In the genomic region with DNA sequence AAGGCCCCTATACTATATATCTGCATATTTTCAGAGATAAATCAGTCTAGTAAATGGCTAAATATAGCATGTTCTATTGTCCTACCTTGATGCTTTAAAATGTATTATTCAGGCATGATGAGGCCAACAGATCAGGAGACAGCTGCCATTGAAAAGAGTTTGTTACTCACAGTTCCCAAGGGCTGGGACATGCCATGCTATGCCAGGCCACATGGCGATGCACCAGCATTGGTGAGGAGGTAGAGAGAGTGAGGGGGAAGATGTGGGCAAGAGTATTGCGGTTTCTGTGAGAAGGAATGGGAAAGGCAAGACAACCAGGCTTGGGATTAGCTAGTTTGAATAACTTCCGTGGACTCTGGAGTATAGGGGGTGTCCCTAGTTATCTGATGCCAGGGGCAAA, we compare ENCODE assay signal across 21 cellular contexts.
DNase-seq lines count a peak whose midpoint lies in the region; ATAC-seq and TF ChIP-seq lines count a peak whose summit lies in the region.
"Had no signal": no experiment of that assay in that cellular context is flagged by ENCODE, and none has a peak within 500 bp of the region (broad histone marks: within the 10 kb centered on the region; RNA-seq: fewer than 3 reads in every experiment).

No MANE protein-coding gene starts in this region.

- H3F3A ChIP-seq in smooth muscle cell (ENCODE audit: low read depth) = peaks cover 6% of the 10 kb centered on the region

- no peak overlapping the region for H2AFZ ChIP-seq in smooth muscle cell (ENCODE audit: low read depth)
- H2AFZ ChIP-seq: GM23248 had no signal

- H3K36me3 Mint-ChIP-seq in endothelial cell (ENCODE audit: low read depth, unreplicated experiment) (peaks cover 38% of the 10 kb centered on the region), nephron progenitor cell (ENCODE audit: low read depth) (peaks cover 6% of the 10 kb centered on the region)
- no peaks in the 10 kb centered on the region for H3K36me3 Mint-ChIP-seq in stimulated activated effector memory CD8-positive, alpha-beta T cell treated with anti-CD3 and anti-CD28 coated beads, Interleukin-12 subunit alpha, Interleukin-12 subunit beta, amount 100 ng/mL, for 72 hours

- H3K4me1 Mint-ChIP-seq in endothelial cell (ENCODE audit: unreplicated experiment) = peaks cover 11% of the 10 kb centered on the region
- H3K4me1 Mint-ChIP-seq in nephron progenitor cell = peaks cover 6% of the 10 kb centered on the region
- H3K4me1 Mint-ChIP-seq in stimulated activated effector memory CD8-positive, alpha-beta T cell treated with anti-CD3 and anti-CD28 coated beads, Interleukin-12 subunit alpha, Interleukin-12 subunit beta, amount 100 ng/mL, for 72 hours = no peaks in the 10 kb centered on the region

- DNase-seq in endothelial cell (ENCODE audit: low spot score) = no peak
- DNase-seq in nephron progenitor cell = no peak
- no peak for DNase-seq in stimulated activated effector memory CD8-positive, alpha-beta T cell treated with anti-CD3 and anti-CD28 coated beads, Interleukin-12 subunit alpha, Interleukin-12 subunit beta, amount 100 ng/mL, for 72 hours (ENCODE audit: low spot score in 2 of 2)
- no peak for DNase-seq in smooth muscle cell (lab: John Stamatoyannopoulos, UW; ENCODE audit: unreplicated experiment)
- no peak for DNase-seq in DMS53 (lab: John Stamatoyannopoulos, UW)
- no peak for DNase-seq in activated CD4-positive, alpha-beta T cell treated with anti-CD3 and anti-CD28 coated beads for 1 hour
- DNase-seq: 8988T; ACHN; AML-193; BE2C; Calu3; CD4-positive, alpha-beta memory T cell; COR-L47; DND-41; GM23248; H9; HFFc6 had no signal

- H3K4me2 ChIP-seq in smooth muscle cell = no peak overlapping the region
- H3K4me2 ChIP-seq: A549; BLaER1 treated with 17β-estradiol and CSF1 and Interleukin-3, amounts not matched to agents 10 nM and 100 nM had no signal

- no peaks in the 10 kb centered on the region for H3K27me3 ChIP-seq in smooth muscle cell (ENCODE audit: low read depth)
- H3K27me3 ChIP-seq: BE2C; BLaER1 treated with 17β-estradiol and CSF1 and Interleukin-3, amounts not matched to agents 10 nM and 100 nM had no signal

- POLR2A ChIA-PET in HEK293 (lab: Yijun Ruan, JAX) = no interaction called here

- H3K4me1 ChIP-seq in HEK293 (ENCODE audit: control insufficient read depth, insufficient read depth, low read length) (peaks cover 13% of the 10 kb centered on the region), smooth muscle cell (ENCODE audit: low read depth) (no peaks in the 10 kb centered on the region)
- H3K4me1 ChIP-seq: A549 had no signal

- H3K9me3 Mint-ChIP-seq in endothelial cell (ENCODE audit: unreplicated experiment) = no peaks in the 10 kb centered on the region
- H3K9me3 Mint-ChIP-seq in nephron progenitor cell = peaks cover 21% of the 10 kb centered on the region
- no peaks in the 10 kb centered on the region for H3K9me3 Mint-ChIP-seq in stimulated activated effector memory CD8-positive, alpha-beta T cell treated with anti-CD3 and anti-CD28 coated beads, Interleukin-12 subunit alpha, Interleukin-12 subunit beta, amount 100 ng/mL, for 72 hours

- H3K4me3 Mint-ChIP-seq in endothelial cell (ENCODE audit: unreplicated experiment) = peak overlapping the region; percentile 33
- H3K4me3 Mint-ChIP-seq in nephron progenitor cell = no peak overlapping the region
- no peak overlapping the region for H3K4me3 Mint-ChIP-seq in stimulated activated effector memory CD8-positive, alpha-beta T cell treated with anti-CD3 and anti-CD28 coated beads, Interleukin-12 subunit alpha, Interleukin-12 subunit beta, amount 100 ng/mL, for 72 hours
- H3K4me3 Mint-ChIP-seq: CD4-positive, alpha-beta memory T cell; H9; HFFc6 had no signal

- H3K4me3 ChIP-seq in HEK293 (ENCODE audit: low read depth, low read length) = no peak overlapping the region
- H3K4me3 ChIP-seq in smooth muscle cell = no peak overlapping the region
- H3K4me3 ChIP-seq: A549; BLaER1 treated with 17β-estradiol and CSF1 and Interleukin-3, amounts not matched to agents 10 nM and 100 nM; GM23248 had no signal

- H3K9me3 ChIP-seq in HEK293 (ENCODE audit: control insufficient read depth, insufficient read depth, low read depth, low read length) (no peaks in the 10 kb centered on the region), smooth muscle cell (replicated peaks; ENCODE audit: low read depth) (no peaks in the 10 kb centered on the region)
- H3K9me3 ChIP-seq: A549, BE2C had no signal

- H3K9ac ChIP-seq in smooth muscle cell (ENCODE audit: low read depth) = no peak overlapping the region
- H3K9ac ChIP-seq: BLaER1 treated with 17β-estradiol and CSF1 and Interleukin-3, amounts not matched to agents 10 nM and 100 nM; GM23248 had no signal

- H3K27me3 Mint-ChIP-seq in endothelial cell (ENCODE audit: unreplicated experiment) = peaks cover 14% of the 10 kb centered on the region
- peaks cover 3% of the 10 kb centered on the region for H3K27me3 Mint-ChIP-seq in nephron progenitor cell (ENCODE audit: low read depth, poor library complexity)
- H3K27me3 Mint-ChIP-seq: CD4-positive, alpha-beta memory T cell had no signal

- CTCF ChIA-PET in HEK293 (lab: Yijun Ruan, JAX) = interaction anchor here (0.7 to 2.2 kb wide), 4 partner anchors 8 to 187 kb away, joined by 3 to 8 read pairs (median 5); no protein-coding TSS in a partner anchor

- ATAC-seq in stimulated activated effector memory CD8-positive, alpha-beta T cell treated with anti-CD3 and anti-CD28 coated beads, Interleukin-12 subunit alpha, Interleukin-12 subunit beta, amount 100 ng/mL, for 72 hours = no peak
- ATAC-seq: A549, HCT116 had no signal

- WGBS in smooth muscle cell (ENCODE audit: low lambda C conversion rate) = 93% methylated on average over 3 of the region's 3 CpGs

- no peaks in the 10 kb centered on the region for H4K20me1 ChIP-seq in smooth muscle cell (ENCODE audit: low read depth)

- H3K36me3 ChIP-seq in HEK293 (ENCODE audit: control insufficient read depth in 2 of 2, insufficient read depth in 1 of 2, low read length in 2 of 2) (no peaks in the 10 kb centered on the region), smooth muscle cell (ENCODE audit: low read depth) (no peaks in the 10 kb centered on the region)
- H3K36me3 ChIP-seq: BE2C had no signal

- TF ChIP-seq CTCF in HEK293 (tag by site-specific recombination; IDR thresholded peaks at IDR 0.05) = no peak
- no peak for TF ChIP-seq CTCF in endothelial cell (IDR thresholded peaks at IDR 0.05; ENCODE audit: unreplicated experiment)
- TF ChIP-seq CTCF in nephron progenitor cell (IDR thresholded peaks at IDR 0.05) = no peak
- no peak for TF ChIP-seq CTCF in smooth muscle cell (IDR thresholded peaks at IDR 0.05; ENCODE audit: borderline replicate concordance, insufficient read depth, poor library complexity, severe bottlenecking)

- no peak overlapping the region for H3K27ac Mint-ChIP-seq in endothelial cell (ENCODE audit: unreplicated experiment)
- peak overlapping the region; percentile 27 for H3K27ac Mint-ChIP-seq in nephron progenitor cell
- peak overlapping the region; percentile 8 for H3K27ac Mint-ChIP-seq in stimulated activated effector memory CD8-positive, alpha-beta T cell treated with anti-CD3 and anti-CD28 coated beads, Interleukin-12 subunit alpha, Interleukin-12 subunit beta, amount 100 ng/mL, for 72 hours
- H3K27ac Mint-ChIP-seq: HFFc6 had no signal

- no peak overlapping the region for H3K27ac ChIP-seq in HEK293 (ENCODE audit: extremely low read depth, low read depth, low read length)
- H3K27ac ChIP-seq in smooth muscle cell (ENCODE audit: low read depth) = no peak overlapping the region
- H3K27ac ChIP-seq: A549; BLaER1 treated with 17β-estradiol and CSF1 and Interleukin-3, amounts not matched to agents 10 nM and 100 nM; GM23248 had no signal

- H3K79me2 ChIP-seq in smooth muscle cell (ENCODE audit: low read depth) = no peaks in the 10 kb centered on the region

TF ChIP-seq in HEK293, 187 proteins besides CTCF, POLR2A, EP300 and RAD21:
- TF ChIP-seq GLIS2 (tag by site-specific recombination; IDR thresholded peaks at IDR 0.05) (no peak), ZNF266 (tag by site-specific recombination; IDR thresholded peaks at IDR 0.05; ENCODE audit: low read depth) (peak; percentile 96)
